Comparison of ENCODE assay signal across 8 cellular contexts in the genomic region with DNA sequence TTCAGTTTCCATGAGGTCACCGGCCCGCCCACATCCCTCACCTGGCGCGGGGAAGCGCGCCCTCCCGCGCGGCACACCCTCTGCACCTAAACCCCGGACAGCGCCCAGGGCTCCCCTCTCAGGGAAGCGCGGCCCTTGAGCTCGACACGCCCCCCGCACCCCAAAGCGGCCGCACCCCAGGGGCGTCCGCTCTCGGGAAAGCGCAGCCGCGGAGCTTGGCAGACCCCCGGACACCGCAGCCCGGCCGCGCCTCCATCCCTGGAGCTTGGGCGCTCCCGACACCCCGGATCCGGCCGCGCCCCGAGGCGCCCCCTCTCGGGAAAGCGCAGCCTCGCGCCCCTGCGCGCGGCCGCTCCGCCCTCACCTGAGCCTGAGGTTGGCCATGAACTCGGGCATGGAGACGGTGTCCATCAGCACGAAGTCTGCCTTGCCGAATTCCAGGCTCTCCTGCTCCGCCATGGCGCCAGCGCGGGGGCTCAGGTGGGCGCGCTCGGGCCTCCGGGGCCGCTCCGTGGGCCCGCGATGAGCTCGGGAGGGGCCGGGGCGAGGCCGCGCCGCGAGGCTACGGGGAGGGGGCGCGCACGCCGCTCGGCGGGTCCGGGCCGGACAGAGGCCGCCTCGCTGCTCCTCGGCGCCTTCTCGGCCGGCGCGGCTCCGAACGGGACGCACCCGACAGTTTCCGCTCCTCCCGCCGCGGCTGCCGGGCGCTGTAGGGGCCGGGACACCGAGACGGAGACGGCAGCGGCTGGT. TPM values are rescaled to one million over a fixed set of nuclear protein-coding genes. Genes with fewer than 3 reads are reported as not detected.
A peak's percentile ranks its signal among the peaks of the same experiment; 100 is the strongest.
DNase-seq lines count a peak whose midpoint lies in the region; ATAC-seq, FAIRE-seq and TF ChIP-seq lines count a peak whose summit lies in the region.

A gene (minus strand): TSS at position 711 of the 750 bp plus-strand sequence. CDS start 252 bp downstream, at position 459.

- H3K4me3 ChIP-seq in CD4-positive, alpha-beta memory T cell (ENCODE audit: low read length in 2 of 2): peak within 1 kb of the TSS in 1 of 2 donors; percentile 62
- peak within 1 kb of the TSS; percentile 72 for H3K4me3 ChIP-seq in astrocyte (ENCODE audit: insufficient read depth, low read depth, low read length)
- H3K4me3 ChIP-seq in iPS-15b (ENCODE audit: low read depth, low read length): peak within 1 kb of the TSS; percentile 78
- H3K4me3 ChIP-seq in skeletal muscle tissue (ENCODE audit: low read length in 3 of 3): peak within 1 kb of the TSS; percentile 76 to 81 (median 81)

- ATAC-seq in GM19452 (IDR thresholded peaks at IDR 0.05; ENCODE audit: unreplicated experiment) (peak; percentile 52), HG03571 (IDR thresholded peaks at IDR 0.05; ENCODE audit: unreplicated experiment) (peak; percentile 46), T-cell (replicated peaks in 1 of 4) (peak; percentile 54 to 59 (median 56))

- intact Hi-C loops in CD4-positive, alpha-beta memory T cell (cut with micrococcal nuclease): loop anchor here (1.0 to 10.0 kb wide), 4 partner anchors 93 to 522 kb away; a partner anchor contains a TSS

- no peaks in the 10 kb centered on the region for H3K27me3 Mint-ChIP-seq in CD4-positive, alpha-beta memory T cell
- H3K27me3 Mint-ChIP-seq in T-cell (peaks cover 0 to 5% of the 10 kb centered on the region in 2 donors), astrocyte (ENCODE audit: low read depth, unreplicated experiment) (peaks cover 2% of the 10 kb centered on the region)

- FAIRE-seq in astrocyte (lab: Jason Lieb, UNC): no peak

- H3K27ac Mint-ChIP-seq in CD4-positive, alpha-beta memory T cell: peak within 1 kb of the TSS; percentile 86 to 97 (median 93)
- H3K27ac Mint-ChIP-seq in T-cell (peak within 1 kb of the TSS; percentile 87 to 92), astrocyte (ENCODE audit: unreplicated experiment) (peak within 1 kb of the TSS; percentile 81)

- no peaks in the 10 kb centered on the region for H3K27me3 ChIP-seq in CD4-positive, alpha-beta memory T cell (ENCODE audit: insufficient read depth, low read length)
- H3K27me3 ChIP-seq in astrocyte (ENCODE audit: insufficient read depth, low read length) (peaks cover 10% of the 10 kb centered on the region), iPS-15b (ENCODE audit: control insufficient read depth, insufficient read depth, low read length) (peaks cover 6% of the 10 kb centered on the region), skeletal muscle tissue (ENCODE audit: control insufficient read depth in 3 of 3, insufficient read depth in 3 of 3, low read length in 3 of 3) (no peaks in the 10 kb centered on the region)

- peaks cover 0 to 5% of the 10 kb centered on the region in 2 donors for H3K36me3 Mint-ChIP-seq in CD4-positive, alpha-beta memory T cell
- H3K36me3 Mint-ChIP-seq in T-cell: no peaks in the 10 kb centered on the region
- H3K36me3 Mint-ChIP-seq in astrocyte (ENCODE audit: low read depth, unreplicated experiment): no peaks in the 10 kb centered on the region

- peak within 1 kb of the TSS; percentile 88 to 98 (median 90) for H3K4me3 Mint-ChIP-seq in CD4-positive, alpha-beta memory T cell
- peak within 1 kb of the TSS; percentile 88 to 93 (median 88) for H3K4me3 Mint-ChIP-seq in T-cell
- H3K4me3 Mint-ChIP-seq in astrocyte (ENCODE audit: unreplicated experiment): peak within 1 kb of the TSS; percentile 86

- H3K27ac ChIP-seq in CD4-positive, alpha-beta memory T cell (ENCODE audit: low read depth, low read length): peak within 1 kb of the TSS; percentile 44
- H3K27ac ChIP-seq in astrocyte (ENCODE audit: low read depth, low read length) (peak within 1 kb of the TSS; percentile 30), skeletal muscle tissue (ENCODE audit: low read depth, low read length) (peak within 1 kb of the TSS; percentile 68)

- H3K9ac ChIP-seq in astrocyte (ENCODE audit: low read length): peak within 1 kb of the TSS; percentile 77
- peak within 1 kb of the TSS; percentile 62 for H3K9ac ChIP-seq in iPS-15b (ENCODE audit: low read depth, low read length)
- peak within 1 kb of the TSS; percentile 74 to 82 (median 75) for H3K9ac ChIP-seq in skeletal muscle tissue (ENCODE audit: low read depth in 1 of 3, low read length in 3 of 3)

- no peaks in the 10 kb centered on the region for H4K20me1 ChIP-seq in astrocyte (ENCODE audit: insufficient read depth, low read length)

- H3K9me3 ChIP-seq in CD4-positive, alpha-beta memory T cell (ENCODE audit: control insufficient read depth in 1 of 2, low read length in 2 of 2): no peaks in the 10 kb centered on the region
- no peaks in the 10 kb centered on the region for H3K9me3 ChIP-seq in astrocyte (ENCODE audit: insufficient read depth, low read depth, low read length)
- H3K9me3 ChIP-seq in iPS-15b (ENCODE audit: control insufficient read depth, insufficient read depth, low read length): no peaks in the 10 kb centered on the region
- H3K9me3 ChIP-seq in skeletal muscle tissue (ENCODE audit: control insufficient read depth in 3 of 3, low read length in 3 of 3): no peaks in the 10 kb centered on the region

- POLR2A ChIA-PET in CD4-positive, alpha-beta memory T cell (lab: Charles Lee; ENCODE audit: partially characterized antibody): interaction anchor here (0.8 to 2.3 kb wide), 10 partner anchors 9 to 536 kb away, joined by 3 to 13 read pairs (median 3); a partner anchor contains a TSS
- POLR2A ChIA-PET in T-cell (lab: Charles Lee): interaction anchor here (0.6 to 0.7 kb wide), 3 partner anchors 60 to 499 kb away, joined by 3 to 9 read pairs (median 3); no protein-coding TSS in a partner anchor

- H3K9me3 Mint-ChIP-seq in CD4-positive, alpha-beta memory T cell: no peaks in the 10 kb centered on the region
- no peaks in the 10 kb centered on the region for H3K9me3 Mint-ChIP-seq in T-cell
- no peaks in the 10 kb centered on the region for H3K9me3 Mint-ChIP-seq in astrocyte (ENCODE audit: unreplicated experiment)

- peak in 4 of 5 donors; percentile 55 to 87 (median 58) for DNase-seq in CD4-positive, alpha-beta memory T cell
- DNase-seq in T-cell (peak in 32 of 34 experiments; percentile 2 to 62 (median 26)), astrocyte (ENCODE audit: low read depth) (no peak), T1000 (lab: John Stamatoyannopoulos, UW) (no peak)

- peaks cover 6 to 19% (median 12%) of the 10 kb centered on the region in 4 donors for H3K4me1 Mint-ChIP-seq in CD4-positive, alpha-beta memory T cell
- H3K4me1 Mint-ChIP-seq in T-cell (peaks cover 13 to 15% (median 15%) of the 10 kb centered on the region in 3 donors), astrocyte (ENCODE audit: low read depth, unreplicated experiment) (peaks cover 2% of the 10 kb centered on the region)

- peak within 1 kb of the TSS; percentile 98 for H3K4me2 ChIP-seq in astrocyte (ENCODE audit: low read length)

- peak within 1 kb of the TSS; percentile 96 for H2AFZ ChIP-seq in astrocyte (ENCODE audit: low read depth, low read length)

- H3K4me1 ChIP-seq in CD4-positive, alpha-beta memory T cell (ENCODE audit: insufficient read depth, low read length): peaks cover 18% of the 10 kb centered on the region
- H3K4me1 ChIP-seq in astrocyte (ENCODE audit: insufficient read depth, low read length): peaks cover 10% of the 10 kb centered on the region
- no peaks in the 10 kb centered on the region for H3K4me1 ChIP-seq in iPS-15b (ENCODE audit: control insufficient read depth, insufficient read depth, low read length)
- peaks cover 9 to 12% (median 10%) of the 10 kb centered on the region in 3 donors for H3K4me1 ChIP-seq in skeletal muscle tissue (ENCODE audit: control insufficient read depth in 3 of 3, insufficient read depth in 3 of 3, low read length in 3 of 3)

- CTCF ChIA-PET in CD4-positive, alpha-beta memory T cell (lab: Charles Lee; ENCODE audit: partially characterized antibody): interaction anchor here (0.8 to 4.2 kb wide), 33 partner anchors 9 to 432 kb away, joined by 3 to 77 read pairs (median 5); a partner anchor contains a TSS
- CTCF ChIA-PET in T-cell (lab: Charles Lee): interaction anchor here (0.6 to 3.4 kb wide), 23 partner anchors 8 to 432 kb away, joined by 3 to 47 read pairs (median 5); a partner anchor contains a TSS

- TF ChIP-seq CTCF in astrocyte (IDR thresholded peaks at IDR 0.05; ENCODE audit: insufficient read depth, low read depth, low read length): peak; percentile 12

- no peaks in the 10 kb centered on the region for H3K79me2 ChIP-seq in astrocyte (ENCODE audit: insufficient read depth, low read length)

- H3K36me3 ChIP-seq in CD4-positive, alpha-beta memory T cell (ENCODE audit: insufficient read depth, low read length): no peaks in the 10 kb centered on the region
- no peaks in the 10 kb centered on the region for H3K36me3 ChIP-seq in astrocyte (ENCODE audit: insufficient read depth, low read length)
- no peaks in the 10 kb centered on the region for H3K36me3 ChIP-seq in iPS-15b (ENCODE audit: control insufficient read depth, insufficient read depth, low read length)
- no peaks in the 10 kb centered on the region for H3K36me3 ChIP-seq in skeletal muscle tissue (ENCODE audit: control insufficient read depth in 3 of 3, insufficient read depth in 3 of 3, low read length in 3 of 3)

RNA-seq across cellular contexts. Expression of the gene that starts here (rescaled TPM):
- 10 to 100 TPM; 11.7 to 12.7 TPM for total RNA-seq in CD4-positive, alpha-beta memory T cell
- 1 to 10 TPM; 2.0 to 9.3 TPM for polyA plus RNA-seq in CD4-positive, alpha-beta memory T cell
- total RNA-seq in T-cell: 10 to 100 TPM in 2 of 5 donors, 1 to 10 TPM in 3; 8.3 to 11.1 (median 9.5) TPM
- total RNA-seq in astrocyte: 18.0 and 23.5 TPM in 2 replicates
- total RNA-seq in skeletal muscle tissue: 15.1 TPM

Comparison
In these comparisons a context has a peak if more than half of its experiments do, and no peak if none do; other contexts are left out.
1. DNase-seq: peak in CD4-positive, alpha-beta memory T cell (4 of 5) and T-cell (32 of 34); none in astrocyte (single experiment) and T1000 (single experiment).
2. Peak in every context shown above with its lines, with median percentiles within 50 percentile points of each other: H3K27ac ChIP-seq, H3K27ac Mint-ChIP-seq, H3K4me3 Mint-ChIP-seq, ATAC-seq and H3K9ac ChIP-seq.